Comparison of ENCODE assay signal across 16 cellular contexts in genomic region chr15:99019558-99020540, GRCh38. TPM values are rescaled to one million over a fixed set of nuclear protein-coding genes. Genes with fewer than 3 reads are reported as not detected.
A peak's percentile ranks its signal among the peaks of the same experiment; 100 is the strongest.
DNase-seq lines count a peak whose midpoint lies in the region; ATAC-seq, FAIRE-seq and TF ChIP-seq lines count a peak whose summit lies in the region.
"Had no signal": no experiment of that assay in that cellular context is flagged by ENCODE, and none has a peak within 500 bp of the region (broad histone marks: within the 10 kb centered on the region; RNA-seq: fewer than 3 reads in every experiment).

No MANE protein-coding gene starts in this region.

- H3K9ac ChIP-seq in neural progenitor cell, result no peak overlapping the region
- H3K9ac ChIP-seq: BLaER1 treated with 17β-estradiol and CSF1 and Interleukin-3, amounts not matched to agents 10 nM and 100 nM had no signal

- no peak for TF ChIP-seq POLR2A in A549 (IDR thresholded peaks at IDR 0.05; ENCODE audit: low read length)

- H3K27me3 ChIP-seq in neural progenitor cell, result peaks cover 31% of the 10 kb centered on the region

- H3K36me3 Mint-ChIP-seq in HFFc6 (ENCODE audit: low read depth), result peaks cover 5% of the 10 kb centered on the region; the same call in 1 of the 2 replicates
- no peaks in the 10 kb centered on the region for H3K36me3 Mint-ChIP-seq in neural progenitor cell
- H3K36me3 Mint-ChIP-seq: activated naive CD8-positive, alpha-beta T cell treated with anti-CD3 and anti-CD28 coated beads for 36 hours had no signal

- H3K27ac ChIP-seq in A549 (peak overlapping the region; percentile 38 to 59; a peak in 5 of 6 replicates), neural progenitor cell (no peak overlapping the region)
- H3K27ac ChIP-seq: BLaER1 treated with 17β-estradiol and CSF1 and Interleukin-3, amounts not matched to agents 10 nM and 100 nM had no signal

- no peak for TF ChIP-seq RAD21 in A549 (conservative IDR thresholded peaks at IDR 0.05 in 1 of 2, IDR thresholded peaks at IDR 0.05 in 1 of 2)

- 68% methylated on average over 15 of the region's 15 CpGs for WGBS in A549 (ENCODE audit: missing lambda C conversion rate)

- POLR2A ChIA-PET in A549 (lab: Yijun Ruan, JAX), result no interaction called here
- POLR2A ChIA-PET in GM10248 (lab: Yijun Ruan, JAX), result no interaction called here

- no peaks in the 10 kb centered on the region for H3K79me2 ChIP-seq in neural progenitor cell (ENCODE audit: low read depth)

- ATAC-seq in A549, result no peak
- ATAC-seq: activated CD8-positive, alpha-beta T cell treated with anti-CD3 and anti-CD28 coated beads, Interleukin-2, amount 10 ng/mL, durations not matched to agents 7 days and 5 days; stimulated activated naive CD8-positive, alpha-beta T cell treated with anti-CD3 and anti-CD28 coated beads, Interleukin-15, Interleukin-2, amounts not matched to agents 100 U/mL and 50 U/mL, for 24 hours had no signal

- H3K4me2 ChIP-seq in A549 (peak overlapping the region; percentile 25; the same call in 1 of the 3 replicates), neural progenitor cell (no peak overlapping the region)

- H3K9me3 ChIP-seq in A549, result no peaks in the 10 kb centered on the region
- no peaks in the 10 kb centered on the region for H3K9me3 ChIP-seq in neural progenitor cell (ENCODE audit: low read depth)
- H3K9me3 ChIP-seq: HAP-1 had no signal

- no peak for FAIRE-seq in A549 (lab: Jason Lieb, UNC)

- no peaks in the 10 kb centered on the region for H4K20me1 ChIP-seq in neural progenitor cell (ENCODE audit: low read depth)
- H4K20me1 ChIP-seq: BLaER1 treated with 17β-estradiol and CSF1 and Interleukin-3, amounts not matched to agents 10 nM and 100 nM had no signal

- H3K4me3 Mint-ChIP-seq in HFFc6 (no peak overlapping the region), neural progenitor cell (no peak overlapping the region)
- H3K4me3 Mint-ChIP-seq: activated CD8-positive, alpha-beta T cell treated with anti-CD3 and anti-CD28 coated beads, Interleukin-2, amount 10 ng/mL, durations not matched to agents 7 days and 5 days; activated naive CD8-positive, alpha-beta T cell treated with anti-CD3 and anti-CD28 coated beads for 36 hours had no signal

- H3K4me1 ChIP-seq in A549 (peaks cover 25% of the 10 kb centered on the region), neural progenitor cell (peaks cover 4% of the 10 kb centered on the region)

- CTCF ChIA-PET in A549 (lab: Yijun Ruan, JAX), result interaction anchor here (1.0 to 1.7 kb wide), 4 partner anchors 55 to 139 kb away, joined by 3 to 4 read pairs (median 4); no protein-coding TSS in a partner anchor
- CTCF ChIA-PET in GM10248 (lab: Yijun Ruan, JAX), result no interaction called here

- DNase-seq in A549 (ENCODE audit: low read depth in 1 of 2, low spot score in 1 of 2) (peak in 1 of 2 experiments; percentile 48), HFFc6 (peak; percentile 79), amniotic epithelial cell (ENCODE audit: low read depth) (peak; percentile 59), globus pallidus (ENCODE audit: low spot score) (peak; percentile 71), GM10248 (ENCODE audit: extremely low spot score) (no peak), T-helper 2 cell (no peak), neural progenitor cell (ENCODE audit: low spot score) (no peak)
- no peak for DNase-seq in activated CD4-positive, alpha-beta T cell treated with anti-CD3 and anti-CD28 coated beads for 1 hour
- DNase-seq: activated CD8-positive, alpha-beta T cell treated with anti-CD3 and anti-CD28 coated beads, Interleukin-2, amount 10 ng/mL, durations not matched to agents 7 days and 5 days; activated naive CD8-positive, alpha-beta T cell treated with anti-CD3 and anti-CD28 coated beads for 36 hours; effector CD8-positive, alpha-beta T cell; islet precursor cell; stimulated activated CD4-positive, alpha-beta T cell treated with anti-CD3 and anti-CD28 coated beads, Interleukin-2, amount 100 ng/mL, for 24 hours; stimulated activated naive CD8-positive, alpha-beta T cell treated with anti-CD3 and anti-CD28 coated beads, Interleukin-15, Interleukin-2, amounts not matched to agents 100 U/mL and 50 U/mL, for 24 hours had no signal

- peaks cover 50% of the 10 kb centered on the region for H3K4me1 Mint-ChIP-seq in HFFc6 (ENCODE audit: low read depth)
- peaks cover 10% of the 10 kb centered on the region for H3K4me1 Mint-ChIP-seq in neural progenitor cell

- H3K9me3 Mint-ChIP-seq in HFFc6, result no peaks in the 10 kb centered on the region
- no peaks in the 10 kb centered on the region for H3K9me3 Mint-ChIP-seq in neural progenitor cell
- H3K9me3 Mint-ChIP-seq: activated naive CD8-positive, alpha-beta T cell treated with anti-CD3 and anti-CD28 coated beads for 36 hours had no signal

- peak overlapping the region; percentile 69 for H3K27ac Mint-ChIP-seq in HFFc6
- no peak overlapping the region for H3K27ac Mint-ChIP-seq in neural progenitor cell
- H3K27ac Mint-ChIP-seq: activated CD8-positive, alpha-beta T cell treated with anti-CD3 and anti-CD28 coated beads, Interleukin-2, amount 10 ng/mL, durations not matched to agents 7 days and 5 days; activated naive CD8-positive, alpha-beta T cell treated with anti-CD3 and anti-CD28 coated beads for 36 hours had no signal

- no peak for TF ChIP-seq EP300 in A549 (IDR thresholded peaks at IDR 0.05)

- TF ChIP-seq CTCF in A549 (IDR thresholded peaks at IDR 0.05) (no peak), HFFc6 (IDR thresholded peaks at IDR 0.05) (no peak), GM10248 (IDR thresholded peaks at IDR 0.05; ENCODE audit: control extremely low read depth, extremely low read depth, low read depth, missing control alignments) (no peak), neural progenitor cell (IDR thresholded peaks at IDR 0.05) (no peak)

- H3K36me3 ChIP-seq in neural progenitor cell, result no peaks in the 10 kb centered on the region
- H3K36me3 ChIP-seq: BLaER1 treated with 17β-estradiol and CSF1 and Interleukin-3, amounts not matched to agents 10 nM and 100 nM; HAP-1 had no signal

- peaks cover 12% of the 10 kb centered on the region for H3F3A ChIP-seq in neural progenitor cell (ENCODE audit: low read depth)

- peaks cover 6% of the 10 kb centered on the region for H3K27me3 Mint-ChIP-seq in HFFc6 (ENCODE audit: insufficient read depth)
- peaks cover 16% of the 10 kb centered on the region for H3K27me3 Mint-ChIP-seq in neural progenitor cell (ENCODE audit: insufficient read depth, low read depth)

- H3K4me3 ChIP-seq in A549 (no peak overlapping the region), neural progenitor cell (no peak overlapping the region)
- H3K4me3 ChIP-seq: BLaER1 treated with 17β-estradiol and CSF1 and Interleukin-3, amounts not matched to agents 10 nM and 100 nM; HAP-1 had no signal

- H2AFZ ChIP-seq in neural progenitor cell (replicated peaks), result no peak overlapping the region

TF ChIP-seq in A549, 52 proteins besides CTCF, POLR2A, EP300 and RAD21:
- TF ChIP-seq FOSL2 (IDR thresholded peaks at IDR 0.05) (no peak), FOSL2 (CRISPR knock-in tag; IDR thresholded peaks at IDR 0.05) (peak; percentile 36; the same call in 1 of the 2 replicates), USF2 (IDR thresholded peaks at IDR 0.05) (no peak), JUN (IDR thresholded peaks at IDR 0.05) (no peak), CEBPB (IDR thresholded peaks at IDR 0.05) (no peak)

RNA-seq across cellular contexts. Expression of gene PGPEP1L, which starts 12.3 kb away (rescaled TPM):
- polyA plus RNA-seq in A549 (2011; rRNA removed) (not detected in 2 replicates), A549 (2017; fragmentation: RNase III; extraction: RNeasy Plus Mini Kit Qiagen cat#74134 plus additional on column Dnase treatment) (not detected in 3 replicates)
- polyA plus RNA-seq in A549 (2012; cell fraction: cytosol; rRNA removed), result 0.03 TPM in 1 of 2 replicates, not detected in the other
- 0.13 TPM in 1 of 2 replicates, not detected in the other for polyA plus RNA-seq in A549 (2012; cell fraction: nucleus; rRNA removed)
- polyA minus RNA-seq in A549 (2011; rRNA and poly(A)+ RNA removed), result 0.24 TPM in 1 of 2 replicates, not detected in the other
- not detected for total RNA-seq in HFFc6 (2021; fragmentation: NEBNext Ultra II Directional; extraction: Animal tissue kit (Norgen Biotek cat#: 25700))
- total RNA-seq in neural progenitor cell (ENCODE audit: low replicate concordance), result not detected in 2 replicates
- total RNA-seq: activated CD8-positive, alpha-beta T cell treated with anti-CD3 and anti-CD28 coated beads, Interleukin-2, amount 10 ng/mL, durations not matched to agents 7 days and 5 days; activated naive CD8-positive, alpha-beta T cell treated with anti-CD3 and anti-CD28 coated beads for 36 hours had no signal

Comparison
In these comparisons a context has a peak if more than half of its experiments do, and no peak if none do; other contexts are left out.
1. DNase-seq: peak in HFFc6 (single experiment), amniotic epithelial cell (single experiment) and globus pallidus (single experiment); none in activated CD4-positive, alpha-beta T cell treated with anti-CD3 and anti-CD28 coated beads for 1 hour (single experiment), GM10248 (single experiment), T-helper 2 cell (0 of 5) and neural progenitor cell (single experiment).